In the genomic region with DNA sequence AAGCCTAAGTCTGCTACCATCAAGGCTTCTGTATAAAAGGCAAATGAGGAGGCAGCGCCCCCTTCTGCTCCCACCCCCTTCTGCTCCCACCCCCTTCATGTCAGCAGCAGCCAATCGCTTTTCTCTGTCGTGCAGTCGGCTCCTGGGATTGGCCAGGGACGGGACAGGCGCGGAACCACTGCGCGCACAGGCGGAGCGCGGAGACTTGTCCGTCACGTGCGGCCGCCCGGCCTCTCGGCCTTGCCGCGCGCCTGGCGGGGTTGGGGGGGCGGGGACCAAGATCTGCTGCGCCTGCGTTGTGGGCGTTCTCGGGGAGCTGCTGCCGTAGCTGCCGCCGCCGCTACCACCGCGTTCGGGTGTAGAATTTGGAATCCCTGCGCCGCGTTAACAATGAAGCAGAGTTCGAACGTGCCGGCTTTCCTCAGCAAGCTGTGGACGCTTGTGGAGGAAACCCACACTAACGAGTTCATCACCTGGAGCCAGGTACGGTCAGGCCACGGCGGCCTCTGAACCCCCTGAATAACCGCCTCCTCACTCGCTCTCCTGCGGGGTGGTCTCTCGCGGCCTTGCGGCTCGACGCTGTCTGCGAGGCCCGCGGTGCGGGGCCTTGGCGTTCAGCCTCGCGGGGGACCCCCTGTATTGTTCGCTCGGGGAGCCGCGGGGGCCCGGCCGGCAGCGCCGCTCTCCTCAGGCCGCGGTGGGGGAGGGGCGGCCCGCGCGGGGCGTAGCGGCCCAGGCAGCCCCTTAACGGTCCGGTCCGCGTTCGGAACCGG, we compare ENCODE assay signal across 1 cellular context.
A peak's percentile ranks its signal among the peaks of the same experiment; 100 is the strongest.
TF ChIP-seq lines count a peak whose summit lies in the region.

A gene with protein sequence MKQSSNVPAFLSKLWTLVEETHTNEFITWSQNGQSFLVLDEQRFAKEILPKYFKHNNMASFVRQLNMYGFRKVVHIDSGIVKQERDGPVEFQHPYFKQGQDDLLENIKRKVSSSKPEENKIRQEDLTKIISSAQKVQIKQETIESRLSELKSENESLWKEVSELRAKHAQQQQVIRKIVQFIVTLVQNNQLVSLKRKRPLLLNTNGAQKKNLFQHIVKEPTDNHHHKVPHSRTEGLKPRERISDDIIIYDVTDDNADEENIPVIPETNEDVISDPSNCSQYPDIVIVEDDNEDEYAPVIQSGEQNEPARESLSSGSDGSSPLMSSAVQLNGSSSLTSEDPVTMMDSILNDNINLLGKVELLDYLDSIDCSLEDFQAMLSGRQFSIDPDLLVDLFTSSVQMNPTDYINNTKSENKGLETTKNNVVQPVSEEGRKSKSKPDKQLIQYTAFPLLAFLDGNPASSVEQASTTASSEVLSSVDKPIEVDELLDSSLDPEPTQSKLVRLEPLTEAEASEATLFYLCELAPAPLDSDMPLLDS (plus strand): TSS at position 305 of the 773 bp plus-strand sequence. CDS start 86 bp downstream, at position 391.

TF ChIP-seq in K562, 482 proteins besides CTCF, POLR2A, EP300 and RAD21 (continued from another document):
- TF ChIP-seq, protein P1, sequence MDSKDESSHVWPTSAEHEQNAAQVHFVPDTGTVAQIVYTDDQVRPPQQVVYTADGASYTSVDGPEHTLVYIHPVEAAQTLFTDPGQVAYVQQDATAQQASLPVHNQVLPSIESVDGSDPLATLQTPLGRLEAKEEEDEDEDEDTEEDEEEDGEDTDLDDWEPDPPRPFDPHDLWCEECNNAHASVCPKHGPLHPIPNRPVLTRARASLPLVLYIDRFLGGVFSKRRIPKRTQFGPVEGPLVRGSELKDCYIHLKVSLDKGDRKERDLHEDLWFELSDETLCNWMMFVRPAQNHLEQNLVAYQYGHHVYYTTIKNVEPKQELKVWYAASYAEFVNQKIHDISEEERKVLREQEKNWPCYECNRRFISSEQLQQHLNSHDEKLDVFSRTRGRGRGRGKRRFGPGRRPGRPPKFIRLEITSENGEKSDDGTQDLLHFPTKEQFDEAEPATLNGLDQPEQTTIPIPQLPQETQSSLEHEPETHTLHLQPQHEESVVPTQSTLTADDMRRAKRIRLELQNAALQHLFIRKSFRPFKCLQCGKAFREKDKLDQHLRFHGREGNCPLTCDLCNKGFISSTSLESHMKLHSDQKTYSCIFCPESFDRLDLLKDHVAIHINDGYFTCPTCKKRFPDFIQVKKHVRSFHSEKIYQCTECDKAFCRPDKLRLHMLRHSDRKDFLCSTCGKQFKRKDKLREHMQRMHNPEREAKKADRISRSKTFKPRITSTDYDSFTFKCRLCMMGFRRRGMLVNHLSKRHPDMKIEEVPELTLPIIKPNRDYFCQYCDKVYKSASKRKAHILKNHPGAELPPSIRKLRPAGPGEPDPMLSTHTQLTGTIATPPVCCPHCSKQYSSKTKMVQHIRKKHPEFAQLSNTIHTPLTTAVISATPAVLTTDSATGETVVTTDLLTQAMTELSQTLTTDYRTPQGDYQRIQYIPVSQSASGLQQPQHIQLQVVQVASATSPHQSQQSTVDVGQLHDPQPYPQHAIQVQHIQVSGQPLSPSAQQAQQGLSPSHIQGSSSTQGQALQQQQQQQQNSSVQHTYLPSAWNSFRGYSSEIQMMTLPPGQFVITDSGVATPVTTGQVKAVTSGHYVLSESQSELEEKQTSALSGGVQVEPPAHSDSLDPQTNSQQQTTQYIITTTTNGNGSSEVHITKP (IDR thresholded peaks at IDR 0.05; ENCODE audit: partially characterized antibody), result peak; percentile 73
- TF ChIP-seq CTBP1 (IDR thresholded peaks at IDR 0.05; ENCODE audit: borderline replicate concordance), result peak; percentile 64
- TF ChIP-seq, protein P2, sequence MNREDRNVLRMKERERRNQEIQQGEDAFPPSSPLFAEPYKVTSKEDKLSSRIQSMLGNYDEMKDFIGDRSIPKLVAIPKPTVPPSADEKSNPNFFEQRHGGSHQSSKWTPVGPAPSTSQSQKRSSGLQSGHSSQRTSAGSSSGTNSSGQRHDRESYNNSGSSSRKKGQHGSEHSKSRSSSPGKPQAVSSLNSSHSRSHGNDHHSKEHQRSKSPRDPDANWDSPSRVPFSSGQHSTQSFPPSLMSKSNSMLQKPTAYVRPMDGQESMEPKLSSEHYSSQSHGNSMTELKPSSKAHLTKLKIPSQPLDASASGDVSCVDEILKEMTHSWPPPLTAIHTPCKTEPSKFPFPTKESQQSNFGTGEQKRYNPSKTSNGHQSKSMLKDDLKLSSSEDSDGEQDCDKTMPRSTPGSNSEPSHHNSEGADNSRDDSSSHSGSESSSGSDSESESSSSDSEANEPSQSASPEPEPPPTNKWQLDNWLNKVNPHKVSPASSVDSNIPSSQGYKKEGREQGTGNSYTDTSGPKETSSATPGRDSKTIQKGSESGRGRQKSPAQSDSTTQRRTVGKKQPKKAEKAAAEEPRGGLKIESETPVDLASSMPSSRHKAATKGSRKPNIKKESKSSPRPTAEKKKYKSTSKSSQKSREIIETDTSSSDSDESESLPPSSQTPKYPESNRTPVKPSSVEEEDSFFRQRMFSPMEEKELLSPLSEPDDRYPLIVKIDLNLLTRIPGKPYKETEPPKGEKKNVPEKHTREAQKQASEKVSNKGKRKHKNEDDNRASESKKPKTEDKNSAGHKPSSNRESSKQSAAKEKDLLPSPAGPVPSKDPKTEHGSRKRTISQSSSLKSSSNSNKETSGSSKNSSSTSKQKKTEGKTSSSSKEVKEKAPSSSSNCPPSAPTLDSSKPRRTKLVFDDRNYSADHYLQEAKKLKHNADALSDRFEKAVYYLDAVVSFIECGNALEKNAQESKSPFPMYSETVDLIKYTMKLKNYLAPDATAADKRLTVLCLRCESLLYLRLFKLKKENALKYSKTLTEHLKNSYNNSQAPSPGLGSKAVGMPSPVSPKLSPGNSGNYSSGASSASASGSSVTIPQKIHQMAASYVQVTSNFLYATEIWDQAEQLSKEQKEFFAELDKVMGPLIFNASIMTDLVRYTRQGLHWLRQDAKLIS (CRISPR knock-in tag; IDR thresholded peaks at IDR 0.05), result no peak
- no peak for TF ChIP-seq ZEB2 (IDR thresholded peaks at IDR 0.05)
- TF ChIP-seq ZNF551 (CRISPR knock-in tag; IDR thresholded peaks at IDR 0.05), result no peak
- TF ChIP-seq, protein P3, sequence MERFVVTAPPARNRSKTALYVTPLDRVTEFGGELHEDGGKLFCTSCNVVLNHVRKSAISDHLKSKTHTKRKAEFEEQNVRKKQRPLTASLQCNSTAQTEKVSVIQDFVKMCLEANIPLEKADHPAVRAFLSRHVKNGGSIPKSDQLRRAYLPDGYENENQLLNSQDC (CRISPR knock-in tag; IDR thresholded peaks at IDR 0.05), result no peak
- no peak for TF ChIP-seq ZNF143 (CRISPR knock-in tag; IDR thresholded peaks at IDR 0.05)
- TF ChIP-seq, protein P4, sequence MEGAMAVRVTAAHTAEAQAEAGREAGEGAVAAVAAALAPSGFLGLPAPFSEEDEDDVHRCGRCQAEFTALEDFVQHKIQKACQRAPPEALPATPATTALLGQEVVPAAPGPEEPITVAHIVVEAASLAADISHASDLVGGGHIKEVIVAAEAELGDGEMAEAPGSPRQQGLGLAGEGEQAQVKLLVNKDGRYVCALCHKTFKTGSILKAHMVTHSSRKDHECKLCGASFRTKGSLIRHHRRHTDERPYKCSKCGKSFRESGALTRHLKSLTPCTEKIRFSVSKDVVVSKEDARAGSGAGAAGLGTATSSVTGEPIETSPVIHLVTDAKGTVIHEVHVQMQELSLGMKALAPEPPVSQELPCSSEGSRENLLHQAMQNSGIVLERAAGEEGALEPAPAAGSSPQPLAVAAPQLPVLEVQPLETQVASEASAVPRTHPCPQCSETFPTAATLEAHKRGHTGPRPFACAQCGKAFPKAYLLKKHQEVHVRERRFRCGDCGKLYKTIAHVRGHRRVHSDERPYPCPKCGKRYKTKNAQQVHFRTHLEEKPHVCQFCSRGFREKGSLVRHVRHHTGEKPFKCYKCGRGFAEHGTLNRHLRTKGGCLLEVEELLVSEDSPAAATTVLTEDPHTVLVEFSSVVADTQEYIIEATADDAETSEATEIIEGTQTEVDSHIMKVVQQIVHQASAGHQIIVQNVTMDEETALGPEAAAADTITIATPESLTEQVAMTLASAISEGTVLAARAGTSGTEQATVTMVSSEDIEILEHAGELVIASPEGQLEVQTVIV (CRISPR knock-in tag; IDR thresholded peaks at IDR 0.05; ENCODE audit: borderline replicate concordance), result no peak
- no peak for TF ChIP-seq SOX6 (IDR thresholded peaks at IDR 0.05)
- TF ChIP-seq, protein P5, sequence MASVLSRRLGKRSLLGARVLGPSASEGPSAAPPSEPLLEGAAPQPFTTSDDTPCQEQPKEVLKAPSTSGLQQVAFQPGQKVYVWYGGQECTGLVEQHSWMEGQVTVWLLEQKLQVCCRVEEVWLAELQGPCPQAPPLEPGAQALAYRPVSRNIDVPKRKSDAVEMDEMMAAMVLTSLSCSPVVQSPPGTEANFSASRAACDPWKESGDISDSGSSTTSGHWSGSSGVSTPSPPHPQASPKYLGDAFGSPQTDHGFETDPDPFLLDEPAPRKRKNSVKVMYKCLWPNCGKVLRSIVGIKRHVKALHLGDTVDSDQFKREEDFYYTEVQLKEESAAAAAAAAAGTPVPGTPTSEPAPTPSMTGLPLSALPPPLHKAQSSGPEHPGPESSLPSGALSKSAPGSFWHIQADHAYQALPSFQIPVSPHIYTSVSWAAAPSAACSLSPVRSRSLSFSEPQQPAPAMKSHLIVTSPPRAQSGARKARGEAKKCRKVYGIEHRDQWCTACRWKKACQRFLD (CRISPR knock-in tag; IDR thresholded peaks at IDR 0.05), result no peak
- TF ChIP-seq EHMT2 (IDR thresholded peaks at IDR 0.05), result peak; percentile 39; the same call in 1 of the 2 replicates
- TF ChIP-seq PPARD (CRISPR knock-in tag; IDR thresholded peaks at IDR 0.05), result no peak
- TF ChIP-seq, protein P6, sequence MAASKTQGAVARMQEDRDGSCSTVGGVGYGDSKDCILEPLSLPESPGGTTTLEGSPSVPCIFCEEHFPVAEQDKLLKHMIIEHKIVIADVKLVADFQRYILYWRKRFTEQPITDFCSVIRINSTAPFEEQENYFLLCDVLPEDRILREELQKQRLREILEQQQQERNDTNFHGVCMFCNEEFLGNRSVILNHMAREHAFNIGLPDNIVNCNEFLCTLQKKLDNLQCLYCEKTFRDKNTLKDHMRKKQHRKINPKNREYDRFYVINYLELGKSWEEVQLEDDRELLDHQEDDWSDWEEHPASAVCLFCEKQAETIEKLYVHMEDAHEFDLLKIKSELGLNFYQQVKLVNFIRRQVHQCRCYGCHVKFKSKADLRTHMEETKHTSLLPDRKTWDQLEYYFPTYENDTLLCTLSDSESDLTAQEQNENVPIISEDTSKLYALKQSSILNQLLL (CRISPR knock-in tag; IDR thresholded peaks at IDR 0.05; ENCODE audit: borderline replicate concordance), result no peak
- TF ChIP-seq, protein P7, sequence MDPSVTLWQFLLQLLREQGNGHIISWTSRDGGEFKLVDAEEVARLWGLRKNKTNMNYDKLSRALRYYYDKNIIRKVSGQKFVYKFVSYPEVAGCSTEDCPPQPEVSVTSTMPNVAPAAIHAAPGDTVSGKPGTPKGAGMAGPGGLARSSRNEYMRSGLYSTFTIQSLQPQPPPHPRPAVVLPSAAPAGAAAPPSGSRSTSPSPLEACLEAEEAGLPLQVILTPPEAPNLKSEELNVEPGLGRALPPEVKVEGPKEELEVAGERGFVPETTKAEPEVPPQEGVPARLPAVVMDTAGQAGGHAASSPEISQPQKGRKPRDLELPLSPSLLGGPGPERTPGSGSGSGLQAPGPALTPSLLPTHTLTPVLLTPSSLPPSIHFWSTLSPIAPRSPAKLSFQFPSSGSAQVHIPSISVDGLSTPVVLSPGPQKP (CRISPR knock-in tag; IDR thresholded peaks at IDR 0.05), result no peak
- no peak for TF ChIP-seq MEF2A (IDR thresholded peaks at IDR 0.05; ENCODE audit: control insufficient read depth, low read depth, low read length)
- TF ChIP-seq RAD51 (IDR thresholded peaks at IDR 0.05; ENCODE audit: borderline replicate concordance, low read depth), result peak; percentile 83
- TF ChIP-seq CREM (IDR thresholded peaks at IDR 0.05; ENCODE audit: low read depth), result peak; percentile 89
- TF ChIP-seq NUFIP1 (IDR thresholded peaks at IDR 0.05; ENCODE audit: partially characterized antibody), result no peak
- TF ChIP-seq, protein P8, sequence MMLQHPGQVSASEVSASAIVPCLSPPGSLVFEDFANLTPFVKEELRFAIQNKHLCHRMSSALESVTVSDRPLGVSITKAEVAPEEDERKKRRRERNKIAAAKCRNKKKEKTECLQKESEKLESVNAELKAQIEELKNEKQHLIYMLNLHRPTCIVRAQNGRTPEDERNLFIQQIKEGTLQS (IDR thresholded peaks at IDR 0.05), result no peak
- TF ChIP-seq, protein P8 (CRISPR knock-in tag; conservative IDR thresholded peaks at IDR 0.05), result no peak
- no peak for TF ChIP-seq ZBTB8A (IDR thresholded peaks at IDR 0.05; ENCODE audit: partially characterized antibody)
- TF ChIP-seq SRSF1 (IDR thresholded peaks at IDR 0.05; ENCODE audit: low read depth, low read length), result no peak
- TF ChIP-seq MTA3 (IDR thresholded peaks at IDR 0.05; ENCODE audit: borderline replicate concordance), result no peak
- TF ChIP-seq SMAD1 (IDR thresholded peaks at IDR 0.05; ENCODE audit: low read depth, low read length, partially characterized antibody), result no peak
- no peak for TF ChIP-seq ETV1 (tag; conservative IDR thresholded peaks at IDR 0.05; ENCODE audit: low read depth)
- TF ChIP-seq, protein P9, sequence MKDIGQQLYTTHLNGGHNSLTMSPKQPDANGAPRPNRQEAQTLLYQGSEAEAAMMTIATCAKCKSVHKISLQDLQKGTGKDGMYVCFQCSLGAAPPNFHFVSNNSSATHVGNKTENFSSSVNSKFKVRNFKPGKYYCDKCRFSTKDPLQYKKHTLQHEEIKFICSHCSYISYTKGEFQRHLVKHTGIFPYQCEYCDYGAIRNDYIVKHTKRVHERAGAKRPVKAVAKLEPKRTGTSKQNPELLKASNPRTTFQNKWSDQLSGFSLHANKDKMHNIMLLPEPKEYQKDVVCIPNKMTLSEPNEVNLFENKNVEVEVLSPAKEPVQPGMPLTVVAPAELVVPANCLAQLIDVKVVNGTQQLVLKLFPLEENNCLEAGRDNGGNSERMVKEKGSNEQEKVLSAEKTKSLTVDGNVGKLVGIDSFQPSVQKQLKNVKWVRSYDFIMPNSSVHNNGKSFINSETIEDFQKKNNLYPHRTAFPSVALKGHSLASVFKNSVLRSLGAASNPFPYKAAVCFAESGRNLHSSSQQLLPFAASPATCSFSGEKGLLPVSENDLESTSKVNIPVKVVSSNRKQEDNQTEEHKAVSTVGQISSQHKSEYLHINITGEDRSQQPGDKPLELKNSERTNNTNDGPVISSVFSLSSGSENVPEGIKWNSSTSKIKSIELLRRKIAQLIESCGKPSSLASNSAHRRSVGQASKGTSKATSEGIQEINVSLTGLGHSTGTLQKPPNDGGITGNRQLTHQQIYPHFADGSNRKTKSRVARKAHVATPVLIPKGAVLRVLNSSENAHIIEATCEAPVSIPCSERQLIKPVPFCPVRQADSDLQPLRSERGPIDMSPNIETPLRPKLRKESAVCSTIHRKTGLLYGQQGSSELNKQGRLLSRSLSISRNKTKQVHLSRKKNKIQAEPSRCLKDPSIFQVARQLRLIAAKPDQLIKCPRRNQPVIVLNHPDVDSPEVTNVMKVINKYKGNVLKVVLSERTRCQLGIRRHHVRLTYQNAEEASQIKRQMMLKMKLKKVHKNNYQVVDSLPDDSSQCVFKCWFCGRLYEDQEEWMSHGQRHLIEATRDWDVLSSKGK (CRISPR knock-in tag; IDR thresholded peaks at IDR 0.05), result no peak
- peak; percentile 46; the same call in 1 of the 2 replicates for TF ChIP-seq ZBTB7A (IDR thresholded peaks at IDR 0.05; ENCODE audit: borderline replicate concordance, control insufficient read depth, low read depth, low read length)
- TF ChIP-seq MYNN (IDR thresholded peaks at IDR 0.05), result no peak
- TF ChIP-seq MYNN (CRISPR knock-in tag; IDR thresholded peaks at IDR 0.05), result no peak
- no peak for TF ChIP-seq RNF2 (IDR thresholded peaks at IDR 0.05)
- TF ChIP-seq TAF15 (IDR thresholded peaks at IDR 0.05; ENCODE audit: low read depth, low read length), result no peak
- peak; percentile 96 for TF ChIP-seq MBD2 (IDR thresholded peaks at IDR 0.05; ENCODE audit: borderline replicate concordance, low read depth)
